Comparison of ENCODE assay signal across 1 cellular context in genomic region chr11:62909107-62909894, GRCh38.
TF ChIP-seq lines count a peak whose summit lies in the region.

No MANE protein-coding gene starts in this region.

TF ChIP-seq in HEK293, 187 proteins besides CTCF, POLR2A, EP300 and RAD21 (continued from another document):
- TF ChIP-seq ZNF664 (tag by site-specific recombination; IDR thresholded peaks at IDR 0.05) (no peak), ZNF10 (tag by site-specific recombination; IDR thresholded peaks at IDR 0.05) (no peak), ZNF48 (tag by site-specific recombination; IDR thresholded peaks at IDR 0.05) (no peak), ZNF280D (tag by site-specific recombination; IDR thresholded peaks at IDR 0.05) (no peak), ZNF140 (tag by site-specific recombination; IDR thresholded peaks at IDR 0.05) (no peak), ZNF169 (tag by site-specific recombination; IDR thresholded peaks at IDR 0.05) (no peak), ZBTB8A (tag by site-specific recombination; IDR thresholded peaks at IDR 0.05) (0 out of 2 replicates have a peak, but pooled peaks have one; percentile 39), GLI4 (tag by site-specific recombination; IDR thresholded peaks at IDR 0.05) (no peak), ZBTB20 (tag by site-specific recombination; IDR thresholded peaks at IDR 0.05) (peak; percentile 53), ZBTB10 (tag by site-specific recombination; IDR thresholded peaks at IDR 0.05) (no peak), KLF17 (tag by site-specific recombination; IDR thresholded peaks at IDR 0.05) (no peak), ZNF155 (tag by site-specific recombination; IDR thresholded peaks at IDR 0.05) (no peak), IKZF3 (tag by site-specific recombination; IDR thresholded peaks at IDR 0.05) (0 out of 2 replicates have a peak, but pooled peaks have one; percentile 13), PRDM4 (tag by site-specific recombination; IDR thresholded peaks at IDR 0.05) (no peak), ZNF133 (tag by site-specific recombination; IDR thresholded peaks at IDR 0.05) (no peak), ZBTB17 (tag by site-specific recombination; IDR thresholded peaks at IDR 0.05) (no peak), YY2 (tag by site-specific recombination; IDR thresholded peaks at IDR 0.05) (no peak), ZNF148 (tag by site-specific recombination; IDR thresholded peaks at IDR 0.05; ENCODE audit: borderline replicate concordance) (no peak), ZNF248 (tag by site-specific recombination; IDR thresholded peaks at IDR 0.05) (no peak), ZNF521 (tag by site-specific recombination; IDR thresholded peaks at IDR 0.05) (no peak), ZNF341 (tag by site-specific recombination; IDR thresholded peaks at IDR 0.05; ENCODE audit: low read depth) (peak; percentile 58), ZNF211 (tag by site-specific recombination; IDR thresholded peaks at IDR 0.05; ENCODE audit: low read depth) (no peak), ZNF16 (tag by site-specific recombination; IDR thresholded peaks at IDR 0.05; ENCODE audit: low read depth) (no peak), TRIM28 (IDR thresholded peaks at IDR 0.05; ENCODE audit: borderline replicate concordance, low read length) (no peak), ZNF654 (tag by site-specific recombination; IDR thresholded peaks at IDR 0.05; ENCODE audit: low read depth) (peak; percentile 45), TCF7L2 (IDR thresholded peaks at IDR 0.05; ENCODE audit: borderline replicate concordance, low read depth, low read length) (no peak), BCL11B (tag by site-specific recombination; IDR thresholded peaks at IDR 0.05; ENCODE audit: low read depth) (no peak), AEBP2 (tag by site-specific recombination; IDR thresholded peaks at IDR 0.05; ENCODE audit: borderline replicate concordance) (no peak), ZNF610 (tag by site-specific recombination; IDR thresholded peaks at IDR 0.05; ENCODE audit: borderline replicate concordance) (no peak)
